1 cellular context compared by ENCODE assay signal in the genomic region with DNA sequence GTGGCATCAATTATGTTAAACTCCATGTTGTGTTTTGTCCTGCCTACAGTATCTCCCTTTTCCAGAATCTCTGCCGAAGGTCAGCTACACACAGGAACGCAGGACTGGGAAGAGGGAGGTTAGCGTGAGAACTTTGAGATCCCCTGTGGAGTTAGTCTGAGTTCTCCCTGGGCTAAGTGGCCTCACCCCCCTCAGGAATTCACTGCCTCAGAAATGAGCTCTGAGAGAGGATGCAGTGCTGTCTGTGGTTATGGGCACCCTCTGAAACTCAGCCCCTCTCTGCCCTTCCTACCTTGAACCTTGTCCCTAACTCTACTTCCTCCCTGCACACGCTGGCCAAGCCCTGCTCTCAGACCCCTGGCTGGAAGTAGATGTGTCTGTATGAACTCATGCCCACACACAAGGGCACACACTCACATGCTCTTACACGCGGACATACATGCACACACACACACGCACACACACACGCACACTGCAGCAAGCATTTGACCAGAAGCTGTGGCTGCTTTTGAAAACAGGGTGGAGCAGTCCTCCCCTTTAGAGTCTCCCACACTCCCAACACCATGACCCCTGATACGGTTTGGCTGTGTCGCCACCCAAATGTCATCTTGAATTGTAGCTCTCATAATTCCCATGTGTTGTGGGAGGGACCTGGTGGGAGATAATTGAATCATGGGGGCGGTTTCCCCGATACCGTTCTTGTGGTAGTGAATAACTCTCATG.
TF ChIP-seq lines count a peak whose summit lies in the region.

No MANE protein-coding gene starts in this region.

TF ChIP-seq in GM23338, 12 proteins besides CTCF, POLR2A, EP300 and RAD21 (continued from another document):
- TF ChIP-seq, protein P1, sequence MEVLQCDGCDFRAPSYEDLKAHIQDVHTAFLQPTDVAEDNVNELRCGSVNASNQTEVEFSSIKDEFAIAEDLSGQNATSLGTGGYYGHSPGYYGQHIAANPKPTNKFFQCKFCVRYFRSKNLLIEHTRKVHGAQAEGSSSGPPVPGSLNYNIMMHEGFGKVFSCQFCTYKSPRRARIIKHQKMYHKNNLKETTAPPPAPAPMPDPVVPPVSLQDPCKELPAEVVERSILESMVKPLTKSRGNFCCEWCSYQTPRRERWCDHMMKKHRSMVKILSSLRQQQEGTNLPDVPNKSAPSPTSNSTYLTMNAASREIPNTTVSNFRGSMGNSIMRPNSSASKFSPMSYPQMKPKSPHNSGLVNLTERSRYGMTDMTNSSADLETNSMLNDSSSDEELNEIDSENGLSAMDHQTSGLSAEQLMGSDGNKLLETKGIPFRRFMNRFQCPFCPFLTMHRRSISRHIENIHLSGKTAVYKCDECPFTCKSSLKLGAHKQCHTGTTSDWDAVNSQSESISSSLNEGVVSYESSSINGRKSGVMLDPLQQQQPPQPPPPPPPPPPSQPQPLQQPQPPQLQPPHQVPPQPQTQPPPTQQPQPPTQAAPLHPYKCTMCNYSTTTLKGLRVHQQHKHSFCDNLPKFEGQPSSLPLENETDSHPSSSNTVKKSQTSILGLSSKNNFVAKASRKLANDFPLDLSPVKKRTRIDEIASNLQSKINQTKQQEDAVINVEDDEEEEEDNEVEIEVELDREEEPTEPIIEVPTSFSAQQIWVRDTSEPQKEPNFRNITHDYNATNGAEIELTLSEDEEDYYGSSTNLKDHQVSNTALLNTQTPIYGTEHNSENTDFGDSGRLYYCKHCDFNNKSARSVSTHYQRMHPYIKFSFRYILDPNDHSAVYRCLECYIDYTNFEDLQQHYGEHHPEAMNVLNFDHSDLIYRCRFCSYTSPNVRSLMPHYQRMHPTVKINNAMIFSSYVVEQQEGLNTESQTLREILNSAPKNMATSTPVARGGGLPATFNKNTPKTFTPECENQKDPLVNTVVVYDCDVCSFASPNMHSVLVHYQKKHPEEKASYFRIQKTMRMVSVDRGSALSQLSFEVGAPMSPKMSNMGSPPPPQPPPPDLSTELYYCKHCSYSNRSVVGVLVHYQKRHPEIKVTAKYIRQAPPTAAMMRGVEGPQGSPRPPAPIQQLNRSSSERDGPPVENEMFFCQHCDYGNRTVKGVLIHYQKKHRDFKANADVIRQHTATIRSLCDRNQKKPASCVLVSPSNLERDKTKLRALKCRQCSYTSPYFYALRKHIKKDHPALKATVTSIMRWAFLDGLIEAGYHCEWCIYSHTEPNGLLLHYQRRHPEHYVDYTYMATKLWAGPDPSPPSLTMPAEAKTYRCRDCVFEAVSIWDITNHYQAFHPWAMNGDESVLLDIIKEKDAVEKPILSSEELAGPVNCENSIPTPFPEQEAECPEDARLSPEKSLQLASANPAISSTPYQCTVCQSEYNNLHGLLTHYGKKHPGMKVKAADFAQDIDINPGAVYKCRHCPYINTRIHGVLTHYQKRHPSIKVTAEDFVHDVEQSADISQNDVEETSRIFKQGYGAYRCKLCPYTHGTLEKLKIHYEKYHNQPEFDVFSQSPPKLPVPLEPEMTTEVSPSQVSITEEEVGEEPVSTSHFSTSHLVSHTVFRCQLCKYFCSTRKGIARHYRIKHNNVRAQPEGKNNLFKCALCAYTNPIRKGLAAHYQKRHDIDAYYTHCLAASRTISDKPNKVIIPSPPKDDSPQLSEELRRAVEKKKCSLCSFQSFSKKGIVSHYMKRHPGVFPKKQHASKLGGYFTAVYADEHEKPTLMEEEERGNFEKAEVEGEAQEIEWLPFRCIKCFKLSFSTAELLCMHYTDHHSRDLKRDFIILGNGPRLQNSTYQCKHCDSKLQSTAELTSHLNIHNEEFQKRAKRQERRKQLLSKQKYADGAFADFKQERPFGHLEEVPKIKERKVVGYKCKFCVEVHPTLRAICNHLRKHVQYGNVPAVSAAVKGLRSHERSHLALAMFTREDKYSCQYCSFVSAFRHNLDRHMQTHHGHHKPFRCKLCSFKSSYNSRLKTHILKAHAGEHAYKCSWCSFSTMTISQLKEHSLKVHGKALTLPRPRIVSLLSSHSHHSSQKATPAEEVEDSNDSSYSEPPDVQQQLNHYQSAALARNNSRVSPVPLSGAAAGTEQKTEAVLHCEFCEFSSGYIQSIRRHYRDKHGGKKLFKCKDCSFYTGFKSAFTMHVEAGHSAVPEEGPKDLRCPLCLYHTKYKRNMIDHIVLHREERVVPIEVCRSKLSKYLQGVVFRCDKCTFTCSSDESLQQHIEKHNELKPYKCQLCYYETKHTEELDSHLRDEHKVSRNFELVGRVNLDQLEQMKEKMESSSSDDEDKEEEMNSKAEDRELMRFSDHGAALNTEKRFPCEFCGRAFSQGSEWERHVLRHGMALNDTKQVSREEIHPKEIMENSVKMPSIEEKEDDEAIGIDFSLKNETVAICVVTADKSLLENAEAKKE (CRISPR knock-in tag; IDR thresholded peaks at IDR 0.05), result no peak
